In genomic region chr19:472005-472858, GRCh38 we compare ENCODE assay signal across 13 cellular contexts. TPM values are rescaled to one million over a fixed set of nuclear protein-coding genes. Genes with fewer than 3 reads are reported as not detected.
"Had no signal": no experiment of that assay in that cellular context is flagged by ENCODE, and none has a peak within 500 bp of the region (broad histone marks: within the 10 kb centered on the region; RNA-seq: fewer than 3 reads in every experiment).

No MANE protein-coding gene starts in this region.

- H3K4me1 ChIP-seq: lower lobe of right lung, right atrium auricular region, transverse colon had no signal

- H3K36me3 ChIP-seq: lower lobe of right lung, neural progenitor cell, right atrium auricular region, transverse colon had no signal

- DNase-seq: activated CD4-positive, alpha-beta T cell treated with anti-CD3 and anti-CD28 coated beads, Interleukin-2, amount 50 U/mL, for 4 hours; activated gamma-delta T cell; activated T-cell treated with anti-CD3 and anti-CD28 coated beads, Interleukin-2, amount 50 U/mL, for 24 hours; amygdala; hypothalamus; lower lobe of right lung; midbrain; stimulated activated naive CD4-positive, alpha-beta T cell; substantia nigra; transverse colon had no signal

- H3K27me3 ChIP-seq: neural progenitor cell, right atrium auricular region, transverse colon had no signal

- H3K27ac ChIP-seq: lower lobe of right lung, neural progenitor cell, right atrium auricular region, transverse colon had no signal

- H3K9me3 ChIP-seq: lower lobe of right lung, right atrium auricular region, transverse colon had no signal

- H3K4me3 ChIP-seq: lower lobe of right lung, neural progenitor cell, right atrium auricular region, transverse colon had no signal

- ATAC-seq: lower lobe of right lung had no signal

RNA-seq across cellular contexts. Expression of gene MADCAM1, which starts 24.1 kb away (rescaled TPM):
- total RNA-seq: dermis microvascular lymphatic vessel endothelial cell, right atrium auricular region had no signal
